Comparison of ENCODE assay signal across 19 cellular contexts in genomic region chr6:33581186-33581585, GRCh38.
"Had no signal": no experiment of that assay in that cellular context is flagged by ENCODE, and none has a peak within 500 bp of the region (broad histone marks: within the 10 kb centered on the region; RNA-seq: fewer than 3 reads in every experiment).

No MANE protein-coding gene starts in this region.

- H3K9me3 ChIP-seq: SK-N-SH had no signal

- H3K9ac ChIP-seq: KMS-11, SK-N-SH had no signal

- FAIRE-seq: HepG2, RCC 7860 had no signal

- DNase-seq: IMR-90, Kasumi-1, MM.1S, NCI-H1092 treated with DMSO at 0.1 percent for 48 hours, NCI-H1436, NCI-H187, NCI-H2029, NCI-H2081 treated with DMSO at 0.1 percent for 48 hours, NCI-H2171, NCI-H510A, NCI-H524 treated with DMSO at 0.1 percent for 48 hours, NCI-H69, NCI-H774, RPMI8226, SHP77, SK-N-SH had no signal
